Comparison of ENCODE assay signal across 16 cellular contexts in genomic region chr11:77598195-77598594, GRCh38. TPM values are rescaled to one million over a fixed set of nuclear protein-coding genes. Genes with fewer than 3 reads are reported as not detected.
DNase-seq lines count a peak whose midpoint lies in the region; TF ChIP-seq lines count a peak whose summit lies in the region.
"Had no signal": no experiment of that assay in that cellular context is flagged by ENCODE, and none has a peak within 500 bp of the region (broad histone marks: within the 10 kb centered on the region; RNA-seq: fewer than 3 reads in every experiment).

No MANE protein-coding gene starts in this region.

- H3K4me1 ChIP-seq in PC-9 (replicated peaks; ENCODE audit: insufficient read depth) (peaks cover 36% of the 10 kb centered on the region), prostate gland (replicated peaks) (no peaks in the 10 kb centered on the region)

- no peaks in the 10 kb centered on the region for H3K9me2 ChIP-seq in PC-9 (ENCODE audit: insufficient read depth)

- POLR2A ChIA-PET in PC-9 (lab: Charles Lee; ENCODE audit: unreplicated experiment) = no interaction called here

- CTCF ChIA-PET in PC-9 (lab: Charles Lee) = interaction anchor here (0.5 kb wide), 1 partner anchor 128 kb away, joined by 3 read pairs; no protein-coding TSS in a partner anchor

- no peak for TF ChIP-seq CTCF in LNCaP clone FGC (IDR thresholded peaks at IDR 0.05; ENCODE audit: control insufficient read depth, extremely low read depth, insufficient read depth)
- TF ChIP-seq CTCF in PC-9 (conservative IDR thresholded peaks at IDR 0.05) = no peak
- TF ChIP-seq CTCF in VCaP (conservative IDR thresholded peaks at IDR 0.05) = no peak
- no peak for TF ChIP-seq CTCF in prostate gland (IDR thresholded peaks at IDR 0.05)

- DNase-seq in LNCaP clone FGC (ENCODE audit: low read depth) (peak; percentile 69), PC-9 (no peak), prostate gland (ENCODE audit: low spot score) (peak; percentile 41), SW480 (ENCODE audit: low spot score) (no peak)
- DNase-seq in effector CD4-positive, alpha-beta T cell = no peak
- DNase-seq in NK-92 treated with Interleukin-12 subunit alpha and Interleukin-12 subunit beta, amount 100 ng/mL, for 24 hours (lab: John Stamatoyannopoulos, UW) = no peak
- DNase-seq: C1 segment of cervical spinal cord; Caco-2; CD4-positive, CD25-positive, alpha-beta regulatory T cell; CD8-positive, alpha-beta T cell; DMS153; DND-41; GOT3; HFFc6 had no signal

- TF ChIP-seq POLR2A in prostate gland (IDR thresholded peaks at IDR 0.05) = no peak

- peaks cover 35% of the 10 kb centered on the region for H3F3A ChIP-seq in PC-9 (ENCODE audit: insufficient read depth, low read depth)

- H3K4me2 ChIP-seq in PC-9 = no peak overlapping the region

- no peaks in the 10 kb centered on the region for H3K79me2 ChIP-seq in PC-9 (ENCODE audit: low read depth)

- 76% methylated on average over 2 of the region's 2 CpGs for WGBS in prostate gland

- intact Hi-C loops in PC-9 (cut with micrococcal nuclease; ENCODE audit: unreplicated experiment) = no loop called here
- intact Hi-C loops in prostate gland (cut with DNase I) = no loop called here

- no TSS peak for BruUV-seq in PC-9 (replicated peaks; lab: Mats Ljungman, UMichigan)

- H3K9me3 ChIP-seq in PC-9 (ENCODE audit: insufficient read depth, low read depth) = no peaks in the 10 kb centered on the region
- no peaks in the 10 kb centered on the region for H3K9me3 ChIP-seq in prostate gland
- H3K9me3 ChIP-seq: HAP-1 had no signal

- H3K27ac ChIP-seq in PC-9 = peak overlapping the region; percentile 5; the same call in 1 of the 2 replicates
- peak overlapping the region; percentile 75 for H3K27ac ChIP-seq in VCaP
- peak overlapping the region in 1 of 2 donors; percentile 31 for H3K27ac ChIP-seq in prostate gland

- H3K4me3 ChIP-seq in LNCaP clone FGC (ENCODE audit: low read depth, low read length) (no peak overlapping the region), PC-9 (no peak overlapping the region), prostate gland (no peak overlapping the region)
- H3K4me3 ChIP-seq: HAP-1 had no signal

- H3K36me3 ChIP-seq in PC-9 (ENCODE audit: low read depth) = peaks cover 7% of the 10 kb centered on the region
- no peaks in the 10 kb centered on the region for H3K36me3 ChIP-seq in prostate gland
- H3K36me3 ChIP-seq: HAP-1 had no signal

- no peaks in the 10 kb centered on the region for H4K20me1 ChIP-seq in PC-9 (ENCODE audit: insufficient read depth)

- H2AFZ ChIP-seq in PC-9 = no peak overlapping the region

- H3K27me3 ChIP-seq in PC-9 (ENCODE audit: insufficient read depth, low read depth) (no peaks in the 10 kb centered on the region), prostate gland (replicated peaks; ENCODE audit: insufficient read depth) (no peaks in the 10 kb centered on the region)

RNA-seq across cellular contexts. Expression of gene AQP11, which starts 8.4 kb away (rescaled TPM):
- total RNA-seq in PC-9 (2021) (1.1 and 1.4 TPM in 2 replicates), prostate gland (10 to 100 TPM in 1 of 2 donors, 1 to 10 TPM in 1; 6.9 to 16.6 TPM)
- total RNA-seq: CD4-positive, CD25-positive, alpha-beta regulatory T cell had no signal

RNA-seq across cellular contexts. Expression of gene CLNS1A, which starts 39.4 kb away (rescaled TPM):
- 190 and 232 TPM in 2 replicates for total RNA-seq in PC-9 (2021)
- total RNA-seq in prostate gland = 10 to 100 TPM; 37.8 to 99.0 TPM

Comparison
In these comparisons a context has a peak if more than half of its experiments do, and no peak if none do; other contexts are left out.
1. DNase-seq: peak in LNCaP clone FGC (single experiment) and prostate gland (single experiment); none in PC-9 (0 of 2), effector CD4-positive, alpha-beta T cell (single experiment), NK-92 treated with Interleukin-12 subunit alpha and Interleukin-12 subunit beta, amount 100 ng/mL, for 24 hours (single experiment) and SW480 (single experiment).